Comparison of ENCODE assay signal across 29 cellular contexts in genomic region chr22:46902998-46903916, GRCh38.
DNase-seq lines count a peak whose midpoint lies in the region; ATAC-seq and TF ChIP-seq lines count a peak whose summit lies in the region.
"Had no signal": no experiment of that assay in that cellular context is flagged by ENCODE, and none has a peak within 500 bp of the region (broad histone marks: within the 10 kb centered on the region; RNA-seq: fewer than 3 reads in every experiment).

No MANE protein-coding gene starts in this region.

- no peaks in the 10 kb centered on the region for H3K27me3 ChIP-seq in H7 (ENCODE audit: control insufficient read depth, insufficient read depth, low read length)
- no peaks in the 10 kb centered on the region for H3K27me3 ChIP-seq in gastroesophageal sphincter
- H3K27me3 ChIP-seq: esophagus squamous epithelium, gastrocnemius medialis had no signal

- H3K4me3 Mint-ChIP-seq in activated T-cell treated with anti-CD3 and anti-CD28 coated beads, Interleukin-2, amount 50 U/mL, for 72 hours, result no peak overlapping the region
- H3K4me3 Mint-ChIP-seq: activated CD8-positive, alpha-beta T cell treated with anti-CD3 and anti-CD28 coated beads, Interleukin-2, amount 10 ng/mL, durations not matched to agents 7 days and 5 days; CD8-positive, alpha-beta memory T cell; central memory CD8-positive, alpha-beta T cell; stimulated activated memory B cell treated with anti-CD40 and anti-IgM and Interleukin-4, amounts not matched to agents 10 μg/mL and 1 μg/mL and 100 μg/mL, for 72 hours had no signal

- no peaks in the 10 kb centered on the region for H3K27me3 Mint-ChIP-seq in activated T-cell treated with anti-CD3 and anti-CD28 coated beads, Interleukin-2, amount 50 U/mL, for 72 hours (ENCODE audit: low read depth)
- H3K27me3 Mint-ChIP-seq: CD8-positive, alpha-beta memory T cell; central memory CD8-positive, alpha-beta T cell; stimulated activated memory B cell treated with anti-CD40 and anti-IgM and Interleukin-4, amounts not matched to agents 10 μg/mL and 1 μg/mL and 100 μg/mL, for 72 hours had no signal

- TF ChIP-seq POLR2A in gastroesophageal sphincter (IDR thresholded peaks at IDR 0.05), result no peak

- no peaks in the 10 kb centered on the region for H3K4me1 ChIP-seq in gastroesophageal sphincter
- H3K4me1 ChIP-seq: esophagus squamous epithelium, psoas muscle had no signal

- peaks cover 0 to 4% of the 10 kb centered on the region in 2 donors for H3K36me3 Mint-ChIP-seq in activated T-cell treated with anti-CD3 and anti-CD28 coated beads, Interleukin-2, amount 50 U/mL, for 72 hours (ENCODE audit: insufficient read depth in 2 of 2)

- no peaks in the 10 kb centered on the region for H3K9me3 ChIP-seq in gastroesophageal sphincter
- H3K9me3 ChIP-seq: esophagus squamous epithelium, gastrocnemius medialis, psoas muscle had no signal

- H3K4me1 Mint-ChIP-seq in activated T-cell treated with anti-CD3 and anti-CD28 coated beads, Interleukin-2, amount 50 U/mL, for 72 hours (ENCODE audit: low read depth), result no peaks in the 10 kb centered on the region

- no peak for TF ChIP-seq EP300 in gastroesophageal sphincter (IDR thresholded peaks at IDR 0.05)

- H3K36me3 ChIP-seq in H7 (replicated peaks; ENCODE audit: control insufficient read depth, insufficient read depth, low read length), result no peaks in the 10 kb centered on the region
- H3K36me3 ChIP-seq in gastroesophageal sphincter, result peaks cover 0 to 32% of the 10 kb centered on the region in 2 donors
- H3K36me3 ChIP-seq: gastrocnemius medialis had no signal

- no peaks in the 10 kb centered on the region for H3K9me3 Mint-ChIP-seq in activated T-cell treated with anti-CD3 and anti-CD28 coated beads, Interleukin-2, amount 50 U/mL, for 72 hours
- H3K9me3 Mint-ChIP-seq: CD8-positive, alpha-beta memory T cell; central memory CD8-positive, alpha-beta T cell; stimulated activated memory B cell treated with anti-CD40 and anti-IgM and Interleukin-4, amounts not matched to agents 10 μg/mL and 1 μg/mL and 100 μg/mL, for 72 hours had no signal

- in situ Hi-C loops in astrocyte of the cerebellum (cut with HindIII; ENCODE audit: low sequenced_read_pairs), result no loop called here

- no peak overlapping the region for H3K27ac Mint-ChIP-seq in activated T-cell treated with anti-CD3 and anti-CD28 coated beads, Interleukin-2, amount 50 U/mL, for 72 hours
- H3K27ac Mint-ChIP-seq: activated CD8-positive, alpha-beta T cell treated with anti-CD3 and anti-CD28 coated beads, Interleukin-2, amount 10 ng/mL, durations not matched to agents 7 days and 5 days; CD8-positive, alpha-beta memory T cell; stimulated activated memory B cell treated with anti-CD40 and anti-IgM and Interleukin-4, amounts not matched to agents 10 μg/mL and 1 μg/mL and 100 μg/mL, for 72 hours had no signal

- 84% methylated on average over 13 of the region's 29 CpGs; no CpG with 5 or more reads in 1 of the 2 donors for WGBS in gastroesophageal sphincter (ENCODE audit: low coverage in 1 of 2), 2 donors

- H3K4me3 ChIP-seq in H7 (ENCODE audit: insufficient read depth, low read depth, low read length) (no peak overlapping the region), astrocyte of the cerebellum (ENCODE audit: low read depth, low read length) (no peak overlapping the region), gastroesophageal sphincter (no peak overlapping the region)
- H3K4me3 ChIP-seq: esophagus squamous epithelium, gastrocnemius medialis, psoas muscle, skin epidermis had no signal

- ATAC-seq in omental fat pad (ENCODE audit: low FRiP score) (peak; percentile 49), HG03039 (IDR thresholded peaks at IDR 0.05; ENCODE audit: unreplicated experiment) (no peak), gastroesophageal sphincter (no peak)
- no peak for ATAC-seq in activated T-cell treated with anti-CD3 and anti-CD28 coated beads, Interleukin-2, amount 50 U/mL, for 72 hours (replicated peaks in 1 of 2)
- ATAC-seq: activated CD4-positive, CD25-positive, alpha-beta regulatory T cell treated with anti-CD3 and anti-CD28 coated beads, Interleukin-2, amount 50 U/mL, for 24 hours; activated CD8-positive, alpha-beta T cell treated with anti-CD3 and anti-CD28 coated beads, Interleukin-2, amount 10 ng/mL, durations not matched to agents 7 days and 5 days; gastrocnemius medialis; PC-3; stimulated activated memory B cell treated with anti-CD40 and anti-IgM and Interleukin-4, amounts not matched to agents 10 μg/mL and 1 μg/mL and 100 μg/mL, for 72 hours had no signal

- TF ChIP-seq CTCF in astrocyte of the cerebellum (IDR thresholded peaks at IDR 0.05; ENCODE audit: low read depth, low read length, missing control alignments), result peak; percentile 4
- no peak for TF ChIP-seq CTCF in omental fat pad (IDR thresholded peaks at IDR 0.05)
- TF ChIP-seq CTCF in gastroesophageal sphincter (IDR thresholded peaks at IDR 0.05), result no peak

- peak; percentile 65 for DNase-seq in H7
- DNase-seq in astrocyte of the cerebellum (ENCODE audit: low read depth), result no peak
- peak; percentile 55 for DNase-seq in iPS-NIHi7 (ENCODE audit: extremely low spot score)
- DNase-seq in omental fat pad (ENCODE audit: low spot score), result no peak
- no peak for DNase-seq in activated T-cell treated with anti-CD3 and anti-CD28 coated beads, Interleukin-2, amount 50 U/mL, for 72 hours
- DNase-seq: activated CD8-positive, alpha-beta T cell treated with anti-CD3 and anti-CD28 coated beads, Interleukin-2, amount 10 ng/mL, durations not matched to agents 7 days and 5 days; activated naive CD4-positive, alpha-beta T cell treated with anti-CD3 and anti-CD28 coated beads, Interleukin-2, amount 50 U/mL, for 16 hours; activated T-cell treated with anti-CD3 and anti-CD28 coated beads, Interleukin-2, amount 50 U/mL, for 48 hours; anterior cingulate cortex; CD8-positive, alpha-beta memory T cell; effector CD8-positive, alpha-beta T cell; esophagus squamous epithelium; gastrocnemius medialis; Karpas-422; NCI-H1048; NCI-H187 treated with DMSO at 0.1 percent for 48 hours; NCI-H2227 treated with DMSO at 0.1 percent for 48 hours; NCI-H774; PC-3; psoas muscle; SHP77; stimulated activated CD4-positive, alpha-beta T cell treated with anti-CD3 and anti-CD28 coated beads, Interleukin-1b, Interleukin-23, amount 100 ng/mL, for 48 hours; SW 1271 had no signal

- H3K27ac ChIP-seq in gastroesophageal sphincter, result no peak overlapping the region
- H3K27ac ChIP-seq: esophagus squamous epithelium, gastrocnemius medialis, psoas muscle, skin epidermis had no signal

Comparison
In these comparisons a context has a peak if more than half of its experiments do, and no peak if none do; other contexts are left out.
1. DNase-seq: peak in H7 (single experiment) and iPS-NIHi7 (single experiment); none in astrocyte of the cerebellum (single experiment), omental fat pad (single experiment) and activated T-cell treated with anti-CD3 and anti-CD28 coated beads, Interleukin-2, amount 50 U/mL, for 72 hours (0 of 2).